In the genomic region with DNA sequence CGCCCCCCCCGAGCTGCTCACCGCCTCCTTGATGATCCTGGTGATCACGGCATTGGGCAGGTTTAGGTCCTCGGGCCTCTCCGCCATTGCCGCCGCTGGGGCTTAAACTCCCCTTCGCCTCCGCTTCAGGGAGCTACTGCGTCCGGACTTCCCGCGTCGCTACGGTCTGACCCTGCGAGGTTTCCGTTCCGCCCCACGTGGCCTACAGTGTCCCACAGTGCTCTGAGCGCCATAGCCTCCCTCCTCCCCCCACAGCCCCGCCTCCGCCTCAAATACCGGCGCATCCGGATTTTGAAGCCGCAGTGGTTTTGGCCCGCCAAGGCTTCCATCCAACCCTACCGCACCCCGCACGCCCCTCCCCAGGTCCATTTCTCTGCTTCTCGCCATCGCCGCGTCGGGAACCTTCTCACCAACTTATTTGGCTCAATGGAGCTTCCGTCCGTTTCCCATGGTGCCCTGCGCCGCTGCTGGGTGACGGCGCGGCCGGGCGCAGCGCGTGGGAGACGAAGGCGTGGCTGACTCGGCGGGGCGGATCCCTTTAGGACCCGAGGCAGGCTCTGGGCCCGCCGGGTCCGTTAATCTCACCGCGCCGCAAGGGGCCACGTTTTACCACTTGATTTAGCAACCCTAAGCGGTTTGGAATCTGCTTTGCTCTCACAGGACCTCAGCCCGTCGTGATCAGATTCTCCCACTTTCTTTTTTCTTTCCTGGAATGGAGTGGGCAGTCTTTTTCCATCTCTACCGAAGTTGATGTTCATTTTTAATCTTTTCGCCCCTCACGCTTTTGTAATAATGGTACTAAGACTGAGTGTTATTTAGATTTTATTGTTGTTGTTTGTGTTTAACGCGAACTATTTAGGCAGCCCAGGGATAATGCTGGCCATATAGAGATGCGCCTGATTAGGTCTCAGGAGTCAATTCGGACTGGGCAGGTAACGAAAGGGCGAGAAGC, we compare ENCODE assay signal across 8 cellular contexts.
A peak's percentile ranks its signal among the peaks of the same experiment; 100 is the strongest.
DNase-seq lines count a peak whose midpoint lies in the region; ATAC-seq and TF ChIP-seq lines count a peak whose summit lies in the region.

A gene with protein sequence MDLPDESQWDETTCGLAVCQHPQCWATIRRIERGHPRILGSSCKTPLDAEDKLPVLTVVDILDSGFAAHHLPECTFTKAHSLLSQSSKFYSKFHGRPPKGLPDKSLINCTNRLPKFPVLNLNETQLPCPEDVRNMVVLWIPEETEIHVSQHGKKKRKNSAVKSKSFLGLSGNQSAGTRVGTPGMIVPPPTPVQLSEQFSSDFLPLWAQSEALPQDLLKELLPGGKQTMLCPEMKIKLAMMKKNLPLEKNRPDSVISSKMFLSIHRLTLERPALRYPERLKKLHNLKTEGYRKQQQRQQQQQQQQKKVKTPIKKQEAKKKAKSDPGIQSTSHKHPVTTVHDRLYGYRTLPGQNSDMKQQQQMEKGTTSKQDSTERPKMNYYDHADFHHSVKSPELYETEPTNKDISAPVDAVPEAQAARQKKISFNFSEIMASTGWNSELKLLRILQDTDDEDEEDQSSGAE (plus strand): TSS at position 541 of the 952 bp plus-strand sequence. CDS start 2,747 bp downstream, outside the sequence.
A gene with protein sequence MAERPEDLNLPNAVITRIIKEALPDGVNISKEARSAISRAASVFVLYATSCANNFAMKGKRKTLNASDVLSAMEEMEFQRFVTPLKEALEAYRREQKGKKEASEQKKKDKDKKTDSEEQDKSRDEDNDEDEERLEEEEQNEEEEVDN (minus strand): TSS at position 469 of the 952 bp plus-strand sequence. CDS start 382 bp downstream, at position 87.

- ATAC-seq in GM19023 (IDR thresholded peaks at IDR 0.05; ENCODE audit: unreplicated experiment) (peak; percentile 96), HG03196 (IDR thresholded peaks at IDR 0.05; ENCODE audit: unreplicated experiment) (peak; percentile 92)

- peak within 1 kb of the TSS; percentile 99 for H3K4me3 ChIP-seq in AG09309 (ENCODE audit: control insufficient read depth, low read depth, low read length)

- no peak for TF ChIP-seq CTCF in AG09309 (IDR thresholded peaks at IDR 0.05; ENCODE audit: control insufficient read depth, insufficient read depth, low read depth, low read length, missing control alignments)

- DNase-seq in AG09309 (ENCODE audit: low read depth) (peak; percentile 70), NCI-H226 (peak; percentile 92), iris pigment epithelial cell (ENCODE audit: low read depth) (peak; percentile 97)
- peak; percentile 87 to 94 (median 90) for DNase-seq in activated CD4-positive, CD25-positive, alpha-beta regulatory T cell (lab: John Stamatoyannopoulos, UW)
- peak; percentile 94 for DNase-seq in central memory CD4-positive, alpha-beta T cell
- DNase-seq in stimulated activated CD4-positive, alpha-beta T cell treated with anti-CD3 and anti-CD28 coated beads, Interleukin-12 subunit alpha, Interleukin-12 subunit beta, amount 100 ng/mL, for 24 hours (ENCODE audit: low read depth in 2 of 2): peak; percentile 93

Comparison
In these comparisons a context has a peak if more than half of its experiments do, and no peak if none do; other contexts are left out.
1. Peak in every context shown above with its lines: DNase-seq, ATAC-seq and H3K4me3 ChIP-seq.